Comparison of ENCODE assay signal across 33 cellular contexts in the genomic region with DNA sequence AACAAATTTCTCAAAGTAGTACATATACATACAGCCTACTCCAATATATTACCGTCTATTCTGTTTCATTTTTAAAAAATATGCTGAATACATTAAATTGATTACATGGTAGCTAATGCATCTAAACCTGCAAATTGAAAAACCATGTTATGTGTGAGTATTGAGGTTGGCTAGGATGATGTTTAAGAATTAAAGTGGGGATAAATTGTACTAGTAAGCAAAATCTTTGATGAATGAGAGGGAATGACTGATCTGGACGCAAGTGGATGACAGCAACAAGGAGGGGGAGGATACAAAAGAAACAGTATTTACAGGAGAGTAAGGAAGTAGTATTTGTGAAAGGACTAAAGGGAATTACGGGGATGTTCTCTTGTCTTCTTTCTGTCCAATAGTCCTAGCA. TPM values are rescaled to one million over a fixed set of nuclear protein-coding genes. Genes with fewer than 3 reads are reported as not detected.
"Had no signal": no experiment of that assay in that cellular context is flagged by ENCODE, and none has a peak within 500 bp of the region (broad histone marks: within the 10 kb centered on the region; RNA-seq: fewer than 3 reads in every experiment).

No MANE protein-coding gene starts in this region.

- DNase-seq: activated B cell treated with CpG ODN at 0.5 μM for 24 hours; activated CD4-positive, alpha-beta memory T cell treated with anti-CD3 and anti-CD28 coated beads for 36 hours; activated CD4-positive, alpha-beta T cell treated with anti-CD3 and anti-CD28 coated beads for 4 hours; activated CD4-positive, alpha-beta T cell treated with anti-CD3 and anti-CD28 coated beads, Interleukin-2, amount 10 ng/mL, durations not matched to agents 24 days and 14 days; activated CD4-positive, alpha-beta T cell treated with anti-CD3 and anti-CD28 coated beads, Interleukin-2, amount 50 U/mL, for 1 hour; activated CD4-positive, alpha-beta T cell treated with anti-CD3 and anti-CD28 coated beads, Interleukin-2, amount 50 U/mL, for 4 hours; activated CD4-positive, CD25-positive, alpha-beta regulatory T cell treated with anti-CD3 and anti-CD28 coated beads, Interleukin-2, amount 50 U/mL, for 72 hours; activated CD8-positive, alpha-beta memory T cell treated with anti-CD3 and anti-CD28 coated beads, Interleukin-2, amount 50 U/mL, for 4 hours; activated effector memory CD4-positive, alpha-beta T cell treated with anti-CD3 and anti-CD28 coated beads, Interleukin-2, amount 50 U/mL, for 16 hours; activated naive CD4-positive, alpha-beta T cell treated with anti-CD3 and anti-CD28 coated beads, Interleukin-2, amount 10 ng/mL, durations not matched to agents 7 days and 5 days; activated naive CD4-positive, alpha-beta T cell treated with Interleukin-2 at 50 U/mL for 16 hours; activated naive CD8-positive, alpha-beta T cell treated with anti-CD3 and anti-CD28 coated beads, Interleukin-2, amount 10 ng/mL, durations not matched to agents 7 days and 5 days; activated naive CD8-positive, alpha-beta T cell treated with anti-CD3 and anti-CD28 coated beads, Interleukin-2, amount 50 U/mL, for 24 hours; activated T-cell treated with anti-CD3 and anti-CD28 coated beads, Interleukin-2, amount 50 U/mL, for 4 hours; amygdala; anterior cingulate cortex; caudate nucleus; cerebellar nuclear complex; T-cell; T-helper 2 cell; T-helper 9 cell had no signal

- H3K4me3 Mint-ChIP-seq: activated B cell treated with CpG ODN at 0.5 μM for 24 hours; activated CD4-positive, alpha-beta memory T cell treated with anti-CD3 and anti-CD28 coated beads for 36 hours; activated CD4-positive, alpha-beta T cell treated with anti-CD3 and anti-CD28 coated beads, Interleukin-2, amount 10 ng/mL, durations not matched to agents 24 days and 14 days; activated naive CD4-positive, alpha-beta T cell treated with anti-CD3 and anti-CD28 coated beads, Interleukin-2, amount 10 ng/mL, durations not matched to agents 7 days and 5 days; activated naive CD4-positive, alpha-beta T cell treated with anti-CD3 and anti-CD28 coated beads, Interleukin-2, amount 50 U/mL, for 24 hours; activated naive CD8-positive, alpha-beta T cell; activated naive CD8-positive, alpha-beta T cell treated with anti-CD3 and anti-CD28 coated beads, Interleukin-2, amount 10 ng/mL, durations not matched to agents 7 days and 5 days; activated naive CD8-positive, alpha-beta T cell treated with anti-CD3 and anti-CD28 coated beads, Interleukin-2, amount 50 U/mL, for 24 hours; activated T-cell treated with anti-CD3 and anti-CD28 coated beads, Interleukin-2, amount 50 U/mL, for 4 hours; activated T-helper 17 cell treated with anti-CD3 and anti-CD28 coated beads, Interleukin-2, amount 50 U/mL, for 72 hours; brain; central memory CD8-positive, alpha-beta T cell; T-cell; T-helper 2 cell treated with Interferon-gamma antibody and Interleukin-4, amounts not matched to agents 5 μg/mL and 100 μg/mL, for 36 hours had no signal

- ATAC-seq: activated naive CD8-positive, alpha-beta T cell treated with anti-CD3 and anti-CD28 coated beads, Interleukin-2, amount 50 U/mL, for 24 hours; activated T-cell treated with anti-CD3 and anti-CD28 coated beads, Interleukin-2, amount 50 U/mL, for 4 hours; activated T-helper 17 cell treated with anti-CD3 and anti-CD28 coated beads, Interleukin-2, amount 50 U/mL, for 72 hours; T-cell had no signal

- FAIRE-seq: bronchial epithelial cell, TTC549 had no signal

- H3K27ac ChIP-seq: ascending aorta, cardiac muscle cell, VCaP had no signal

- H3K27me3 Mint-ChIP-seq: activated B cell treated with CpG ODN at 0.5 μM for 24 hours; activated CD4-positive, alpha-beta memory T cell treated with anti-CD3 and anti-CD28 coated beads for 36 hours; activated CD4-positive, alpha-beta T cell treated with anti-CD3 and anti-CD28 coated beads, Interleukin-2, amount 10 ng/mL, durations not matched to agents 24 days and 14 days; activated naive CD4-positive, alpha-beta T cell treated with anti-CD3 and anti-CD28 coated beads, Interleukin-2, amount 10 ng/mL, durations not matched to agents 7 days and 5 days; activated naive CD4-positive, alpha-beta T cell treated with anti-CD3 and anti-CD28 coated beads, Interleukin-2, amount 50 U/mL, for 24 hours; activated naive CD8-positive, alpha-beta T cell; activated naive CD8-positive, alpha-beta T cell treated with anti-CD3 and anti-CD28 coated beads, Interleukin-2, amount 10 ng/mL, durations not matched to agents 7 days and 5 days; activated naive CD8-positive, alpha-beta T cell treated with anti-CD3 and anti-CD28 coated beads, Interleukin-2, amount 50 U/mL, for 24 hours; activated T-helper 17 cell treated with anti-CD3 and anti-CD28 coated beads, Interleukin-2, amount 50 U/mL, for 72 hours; brain; central memory CD8-positive, alpha-beta T cell; T-cell had no signal

- H3K9me3 Mint-ChIP-seq: activated B cell treated with CpG ODN at 0.5 μM for 24 hours; activated CD4-positive, alpha-beta memory T cell treated with anti-CD3 and anti-CD28 coated beads for 36 hours; activated naive CD4-positive, alpha-beta T cell treated with anti-CD3 and anti-CD28 coated beads, Interleukin-2, amount 10 ng/mL, durations not matched to agents 7 days and 5 days; activated naive CD4-positive, alpha-beta T cell treated with anti-CD3 and anti-CD28 coated beads, Interleukin-2, amount 50 U/mL, for 24 hours; activated naive CD8-positive, alpha-beta T cell treated with anti-CD3 and anti-CD28 coated beads, Interleukin-2, amount 10 ng/mL, durations not matched to agents 7 days and 5 days; activated naive CD8-positive, alpha-beta T cell treated with anti-CD3 and anti-CD28 coated beads, Interleukin-2, amount 50 U/mL, for 24 hours; activated T-cell treated with anti-CD3 and anti-CD28 coated beads, Interleukin-2, amount 50 U/mL, for 4 hours; activated T-helper 17 cell treated with anti-CD3 and anti-CD28 coated beads, Interleukin-2, amount 50 U/mL, for 72 hours; brain; central memory CD8-positive, alpha-beta T cell; T-cell; T-helper 2 cell treated with Interferon-gamma antibody and Interleukin-4, amounts not matched to agents 5 μg/mL and 100 μg/mL, for 36 hours had no signal

- H3K4me1 Mint-ChIP-seq: activated B cell treated with CpG ODN at 0.5 μM for 24 hours; activated naive CD4-positive, alpha-beta T cell treated with anti-CD3 and anti-CD28 coated beads, Interleukin-2, amount 10 ng/mL, durations not matched to agents 7 days and 5 days; activated naive CD4-positive, alpha-beta T cell treated with anti-CD3 and anti-CD28 coated beads, Interleukin-2, amount 50 U/mL, for 24 hours; activated naive CD8-positive, alpha-beta T cell treated with anti-CD3 and anti-CD28 coated beads, Interleukin-2, amount 50 U/mL, for 24 hours; brain; central memory CD8-positive, alpha-beta T cell; T-cell had no signal

- H3K27me3 ChIP-seq: ascending aorta, cardiac muscle cell had no signal

- H3K9me3 ChIP-seq: ascending aorta had no signal

- H3K4me3 ChIP-seq: ascending aorta, cardiac muscle cell had no signal

- H3K4me1 ChIP-seq: ascending aorta had no signal

- H3K27ac Mint-ChIP-seq: activated B cell treated with CpG ODN at 0.5 μM for 24 hours; activated CD4-positive, alpha-beta memory T cell treated with anti-CD3 and anti-CD28 coated beads for 36 hours; activated CD4-positive, alpha-beta T cell treated with anti-CD3 and anti-CD28 coated beads, Interleukin-2, amount 10 ng/mL, durations not matched to agents 24 days and 14 days; activated naive CD4-positive, alpha-beta T cell treated with anti-CD3 and anti-CD28 coated beads, Interleukin-2, amount 10 ng/mL, durations not matched to agents 7 days and 5 days; activated naive CD4-positive, alpha-beta T cell treated with anti-CD3 and anti-CD28 coated beads, Interleukin-2, amount 50 U/mL, for 24 hours; activated naive CD8-positive, alpha-beta T cell; activated naive CD8-positive, alpha-beta T cell treated with anti-CD3 and anti-CD28 coated beads, Interleukin-2, amount 50 U/mL, for 24 hours; activated T-helper 17 cell treated with anti-CD3 and anti-CD28 coated beads, Interleukin-2, amount 50 U/mL, for 72 hours; T-cell; T-helper 2 cell treated with Interferon-gamma antibody and Interleukin-4, amounts not matched to agents 5 μg/mL and 100 μg/mL, for 36 hours had no signal

RNA-seq across cellular contexts. Expression of gene IL5, which starts 50.8 kb away (rescaled TPM):
- total RNA-seq: activated B cell treated with CpG ODN at 0.5 μM for 24 hours; activated naive CD8-positive, alpha-beta T cell treated with anti-CD3 and anti-CD28 coated beads, Interleukin-2, amount 10 ng/mL, durations not matched to agents 7 days and 5 days; activated T-helper 17 cell treated with anti-CD3 and anti-CD28 coated beads, Interleukin-2, amount 50 U/mL, for 72 hours; ascending aorta; bronchial epithelial cell; cardiac muscle cell; chondrocyte had no signal
- polyA plus RNA-seq: cardiac muscle cell had no signal
